ENCODE assay signal across 11 cellular contexts in the genomic region with DNA sequence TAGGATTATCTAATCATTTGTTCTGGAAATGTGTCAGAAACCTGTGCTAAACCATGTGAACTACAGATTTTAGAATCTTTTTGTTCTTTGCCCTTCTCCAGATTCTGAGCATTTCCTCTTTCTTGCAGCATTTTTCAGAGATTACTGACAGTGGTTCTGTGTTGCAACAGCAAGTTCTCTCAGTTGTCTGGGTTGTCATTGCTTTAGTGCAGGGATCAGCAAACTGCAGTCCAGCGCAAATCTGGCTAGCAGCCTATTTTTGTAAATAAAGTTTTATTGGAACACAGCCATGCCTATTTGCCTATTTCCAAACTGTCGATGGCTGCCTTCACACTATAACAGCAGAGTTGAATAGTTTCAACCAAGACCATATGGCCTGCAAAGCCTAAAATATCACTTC.
A peak's percentile ranks its signal among the peaks of the same experiment; 100 is the strongest.
DNase-seq lines count a peak whose midpoint lies in the region; ATAC-seq and TF ChIP-seq lines count a peak whose summit lies in the region.
"Had no signal": no experiment of that assay in that cellular context is flagged by ENCODE, and none has a peak within 500 bp of the region (broad histone marks: within the 10 kb centered on the region; RNA-seq: fewer than 3 reads in every experiment).

No MANE protein-coding gene starts in this region.

- no peak for TF ChIP-seq CTCF in AG10803 (conservative IDR thresholded peaks at IDR 0.05; ENCODE audit: low read length)
- TF ChIP-seq CTCF in HFFc6 (IDR thresholded peaks at IDR 0.05), result no peak

- H3K4me3 Mint-ChIP-seq in HFFc6, result no peak overlapping the region
- peak overlapping the region; percentile 45 for H3K4me3 Mint-ChIP-seq in activated T-helper 17 cell treated with anti-CD3 and anti-CD28 coated beads, Interleukin-2, amount 50 U/mL, for 72 hours
- H3K4me3 Mint-ChIP-seq: activated B cell treated with CpG ODN at 0.5 μM for 24 hours had no signal

- H3K9me3 Mint-ChIP-seq in HFFc6, result no peaks in the 10 kb centered on the region
- no peaks in the 10 kb centered on the region for H3K9me3 Mint-ChIP-seq in activated T-helper 17 cell treated with anti-CD3 and anti-CD28 coated beads, Interleukin-2, amount 50 U/mL, for 72 hours
- H3K9me3 Mint-ChIP-seq: activated B cell treated with CpG ODN at 0.5 μM for 24 hours had no signal

- H3K27ac Mint-ChIP-seq in HFFc6, result no peak overlapping the region
- H3K27ac Mint-ChIP-seq in activated T-helper 17 cell treated with anti-CD3 and anti-CD28 coated beads, Interleukin-2, amount 50 U/mL, for 72 hours, result peak overlapping the region; percentile 47
- H3K27ac Mint-ChIP-seq: activated B cell treated with CpG ODN at 0.5 μM for 24 hours had no signal

- no peak overlapping the region for H3K4me3 ChIP-seq in AG10803 (ENCODE audit: low read length)

- H3K27me3 Mint-ChIP-seq in HFFc6 (ENCODE audit: insufficient read depth), result peaks cover 7% of the 10 kb centered on the region; the same call in 1 of the 2 replicates
- H3K27me3 Mint-ChIP-seq in activated T-helper 17 cell treated with anti-CD3 and anti-CD28 coated beads, Interleukin-2, amount 50 U/mL, for 72 hours, result no peaks in the 10 kb centered on the region
- H3K27me3 Mint-ChIP-seq: activated B cell treated with CpG ODN at 0.5 μM for 24 hours had no signal

- H3K4me1 Mint-ChIP-seq in HFFc6 (ENCODE audit: low read depth), result peaks cover 20% of the 10 kb centered on the region
- peaks cover 49% of the 10 kb centered on the region for H3K4me1 Mint-ChIP-seq in activated T-helper 17 cell treated with anti-CD3 and anti-CD28 coated beads, Interleukin-2, amount 50 U/mL, for 72 hours

- peak; percentile 31 for ATAC-seq in activated T-helper 17 cell treated with anti-CD3 and anti-CD28 coated beads, Interleukin-2, amount 50 U/mL, for 72 hours (replicated peaks)
- no peak for ATAC-seq in GM19023 (IDR thresholded peaks at IDR 0.05; ENCODE audit: unreplicated experiment)

- peak; percentile 70 for DNase-seq in AG10803 (ENCODE audit: low read depth)
- peak; percentile 28 for DNase-seq in HFFc6
- peak; percentile 84 for DNase-seq in iris pigment epithelial cell (ENCODE audit: low read depth)
- no peak for DNase-seq in NCI-H2029 (lab: John Stamatoyannopoulos, UW)
- DNase-seq in iPS-NIHi11 (ENCODE audit: low spot score), result no peak
- no peak for DNase-seq in NCI-H1105 (lab: John Stamatoyannopoulos, UW)
- DNase-seq: activated B cell treated with CpG ODN at 0.5 μM for 24 hours; DMS153; NK-92 treated with Interleukin-12 subunit alpha and Interleukin-12 subunit beta, amount 100 ng/mL, for 24 hours had no signal

- no peaks in the 10 kb centered on the region for H3K36me3 Mint-ChIP-seq in HFFc6 (ENCODE audit: low read depth)
- no peaks in the 10 kb centered on the region for H3K36me3 Mint-ChIP-seq in activated T-helper 17 cell treated with anti-CD3 and anti-CD28 coated beads, Interleukin-2, amount 50 U/mL, for 72 hours (ENCODE audit: low read depth)

Comparison
In these comparisons a context has a peak if more than half of its experiments do, and no peak if none do; other contexts are left out.
1. DNase-seq: peak in AG10803 (single experiment), HFFc6 (single experiment) and iris pigment epithelial cell (single experiment); none in NCI-H2029 (single experiment), iPS-NIHi11 (single experiment) and NCI-H1105 (single experiment).